In the genomic region with DNA sequence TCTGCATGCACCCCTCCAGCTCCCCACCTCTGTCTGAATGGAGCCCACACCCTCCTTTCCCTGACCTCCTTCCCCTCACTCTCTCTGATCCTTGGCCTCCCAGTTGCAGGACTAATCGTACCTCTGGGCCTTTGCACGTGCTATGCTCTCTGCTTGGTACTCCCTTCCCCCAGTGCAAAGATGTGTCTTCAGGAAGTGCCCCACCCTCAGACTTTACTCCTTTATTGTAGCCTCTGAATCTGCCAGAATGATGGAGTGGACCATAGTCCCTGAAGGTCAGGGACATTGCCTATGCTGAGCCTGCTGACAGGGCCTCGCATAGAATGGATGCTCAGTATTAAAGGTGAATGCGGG, we compare ENCODE assay signal across 8 cellular contexts. TPM values are rescaled to one million over a fixed set of nuclear protein-coding genes. Genes with fewer than 3 reads are reported as not detected.
DNase-seq lines count a peak whose midpoint lies in the region; ATAC-seq and TF ChIP-seq lines count a peak whose summit lies in the region.

No MANE protein-coding gene starts in this region.

- H3K4me1 ChIP-seq in BE2C (peaks cover 9% of the 10 kb centered on the region), breast epithelium (no peaks in the 10 kb centered on the region)

- H3K4me1 Mint-ChIP-seq in natural killer cell, result peaks cover 45 to 59% of the 10 kb centered on the region in 2 donors

- no peaks in the 10 kb centered on the region for H3K27me3 ChIP-seq in BE2C
- H3K27me3 ChIP-seq in breast epithelium, result no peaks in the 10 kb centered on the region

- peak overlapping the region; percentile 97 to 99 for H3K27ac Mint-ChIP-seq in natural killer cell

- H3K36me3 ChIP-seq in BE2C (peaks cover 22% of the 10 kb centered on the region), breast epithelium (no peaks in the 10 kb centered on the region)

- peak overlapping the region; percentile 100 for H3K27ac ChIP-seq in breast epithelium

- H3K36me3 Mint-ChIP-seq in natural killer cell, result peaks cover 12% of the 10 kb centered on the region

- ATAC-seq in natural killer cell, result no peak

- peak overlapping the region; percentile 86 for H3K4me3 Mint-ChIP-seq in natural killer cell

- TF ChIP-seq CTCF in BE2C (IDR thresholded peaks at IDR 0.05; ENCODE audit: low read depth, low read length), result no peak
- TF ChIP-seq CTCF in breast epithelium (IDR thresholded peaks at IDR 0.05), result no peak
- TF ChIP-seq CTCF in natural killer cell (IDR thresholded peaks at IDR 0.05), result no peak

- intact Hi-C loops in breast epithelium (cut with DNase I; ENCODE audit: low total_unique reads) (loop anchor here (5.0 kb wide), 2 partner anchors 40 to 1620 kb away; partner anchors contain the start of genes LSM4, SMIM7 and TMEM38A), natural killer cell (cut with micrococcal nuclease) (no loop called here)

- DNase-seq in BE2C (no peak), NCI-H69 (lab: John Stamatoyannopoulos, UW) (peak; percentile 40), breast epithelium (ENCODE audit: low spot score in 2 of 2) (no peak), natural killer cell (no peak), DMS53 treated with DMSO at 0.1 percent for 48 hours (lab: John Stamatoyannopoulos, UW; ENCODE audit: unreplicated experiment) (no peak), DMS153 treated with DMSO at 0.1 percent for 48 hours (lab: John Stamatoyannopoulos, UW; ENCODE audit: unreplicated experiment) (no peak), NCI-H526 (lab: John Stamatoyannopoulos, UW) (no peak), Kasumi-1 (lab: John Stamatoyannopoulos, UW) (no peak)

- no peaks in the 10 kb centered on the region for H3K9me3 Mint-ChIP-seq in natural killer cell

- H3K4me3 ChIP-seq in BE2C (ENCODE audit: low read depth, low read length) (peak overlapping the region; percentile 65), breast epithelium (peak overlapping the region; percentile 45 to 97 (median 95))

- H3K9me3 ChIP-seq in BE2C, result no peaks in the 10 kb centered on the region
- H3K9me3 ChIP-seq in breast epithelium, result no peaks in the 10 kb centered on the region

- peak; percentile 7 for TF ChIP-seq POLR2A in breast epithelium (IDR thresholded peaks at IDR 0.05)

- H3K27me3 Mint-ChIP-seq in natural killer cell (ENCODE audit: low read depth in 2 of 2), result peaks cover 0 to 6% of the 10 kb centered on the region in 2 donors

RNA-seq across cellular contexts. Expression of gene JUND, which starts 1.3 kb away (rescaled TPM):
- polyA plus RNA-seq in BE2C (2012; ENCODE audit: insufficient read depth, insufficient read length, low read depth), result 386 TPM
- total RNA-seq in breast epithelium (100 to 1,000 TPM; 325 to 833 (median 602) TPM), natural killer cell (1,000 to 10,000 TPM; 1,182 to 2,122 (median 1,520) TPM)

RNA-seq across cellular contexts. Expression of gene IQCN, which starts 8.5 kb away (rescaled TPM):
- 2.2 TPM for polyA plus RNA-seq in BE2C (2012; ENCODE audit: insufficient read depth, insufficient read length, low read depth)
- 10 to 100 TPM in 1 of 3 donors, 1 to 10 TPM in 2; 7.0 to 16.6 (median 9.5) TPM for total RNA-seq in breast epithelium
- total RNA-seq in natural killer cell, result 10 to 100 TPM; 13.7 to 19.4 (median 15.6) TPM

RNA-seq across cellular contexts. Expression of gene LSM4, which starts 40.1 kb away (rescaled TPM):
- polyA plus RNA-seq in BE2C (2012; ENCODE audit: insufficient read depth, insufficient read length, low read depth), result 534 TPM
- total RNA-seq in breast epithelium, result 100 to 1,000 TPM in 2 of 3 donors, 10 to 100 TPM in 1; 83.0 to 122 (median 120) TPM
- 10 to 100 TPM; 42.4 to 60.8 (median 44.8) TPM for total RNA-seq in natural killer cell

RNA-seq across cellular contexts. Expression of gene PDE4C, which starts 56.5 kb away (rescaled TPM):
- polyA plus RNA-seq in BE2C (2012; ENCODE audit: insufficient read depth, insufficient read length, low read depth), result 7.3 TPM
- total RNA-seq in breast epithelium (1 to 10 TPM in 1 of 3 donors, under 1 TPM in 1, not detected in 1; 0.33 to 1.3 TPM), natural killer cell (not detected)

RNA-seq across cellular contexts. Expression of gene PGPEP1, which starts 57.6 kb away (rescaled TPM):
- polyA plus RNA-seq in BE2C (2012; ENCODE audit: insufficient read depth, insufficient read length, low read depth), result 3.2 TPM
- total RNA-seq in breast epithelium, result 10 to 100 TPM; 22.5 to 29.2 (median 25.9) TPM
- total RNA-seq in natural killer cell, result 10 to 100 TPM; 69.1 to 73.3 (median 71.0) TPM
